In the genomic region with DNA sequence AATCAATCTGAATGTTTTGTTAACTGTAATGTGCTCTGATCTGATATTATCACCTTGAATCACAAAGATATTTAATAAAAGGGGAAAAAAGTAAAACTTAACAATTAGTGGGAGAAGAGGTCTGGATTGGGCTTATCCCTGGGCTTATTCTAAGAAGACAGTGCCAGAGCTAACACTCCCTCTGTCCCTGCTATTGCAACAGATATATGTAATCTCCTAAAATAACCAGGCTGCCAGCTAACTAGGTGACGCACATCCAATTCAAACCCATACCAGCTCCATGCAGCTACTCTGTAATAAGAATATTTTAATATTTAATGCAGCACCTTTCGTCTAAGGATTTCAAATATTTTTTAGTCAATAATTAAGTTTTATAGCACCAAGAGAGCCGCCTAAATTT, we compare ENCODE assay signal across 30 cellular contexts.
"Had no signal": no experiment of that assay in that cellular context is flagged by ENCODE, and none has a peak within 500 bp of the region (broad histone marks: within the 10 kb centered on the region; RNA-seq: fewer than 3 reads in every experiment).

No MANE protein-coding gene starts in this region.

- ATAC-seq: activated CD4-positive, CD25-positive, alpha-beta regulatory T cell treated with anti-CD3 and anti-CD28 coated beads, Interleukin-2, amount 50 U/mL, for 24 hours; gastroesophageal sphincter; left lung; naive thymus-derived CD4-positive, alpha-beta T cell; stimulated activated memory B cell treated with anti-CD40 and anti-IgM and Interleukin-4, amounts not matched to agents 10 μg/mL and 1 μg/mL and 100 μg/mL, for 72 hours; stimulated activated naive CD8-positive, alpha-beta T cell treated with anti-CD3 and anti-CD28 coated beads, Interleukin-15, amount 100 ng/mL, for 72 hours had no signal

- H3K4me2 ChIP-seq: SK-N-SH had no signal

- H3K36me3 ChIP-seq: brain microvascular endothelial cell, esophagus squamous epithelium, gastroesophageal sphincter, left lung, right lobe of liver, thyroid gland, upper lobe of left lung, WERI-Rb-1 had no signal

- H3K27me3 ChIP-seq: brain microvascular endothelial cell, esophagus squamous epithelium, gastroesophageal sphincter, left lung, right lobe of liver, thyroid gland, upper lobe of left lung had no signal

- H3K4me1 ChIP-seq: gastroesophageal sphincter, left lung, right lobe of liver, thyroid gland, upper lobe of left lung had no signal

- DNase-seq: activated CD4-positive, alpha-beta T cell treated with anti-CD3 and anti-CD28 coated beads for 48 hours; activated CD4-positive, alpha-beta T cell treated with anti-CD3 and anti-CD28 coated beads, Interleukin-2, amount 50 U/mL, for 48 hours; activated CD8-positive, alpha-beta memory T cell treated with anti-CD3 and anti-CD28 coated beads for 24 hours; activated effector memory CD4-positive, alpha-beta T cell treated with anti-CD3 and anti-CD28 coated beads, Interleukin-2, amount 50 U/mL, for 16 hours; activated naive CD4-positive, alpha-beta T cell treated with anti-CD3 and anti-CD28 coated beads, Interleukin-2, amount 50 U/mL, for 16 hours; amniotic stem cell; brain microvascular endothelial cell; central memory CD4-positive, alpha-beta T cell; esophagus squamous epithelium; hypothalamus; immature natural killer cell; left lung; midbrain; naive thymus-derived CD4-positive, alpha-beta T cell; nucleus accumbens; right lobe of liver; SK-N-SH; stimulated activated CD4-positive, alpha-beta T cell treated with anti-CD3 and anti-CD28 coated beads, Interleukin-4, amount 100 ng/mL, for 4 hours; stimulated activated CD8-positive, alpha-beta memory T cell treated with anti-CD3 and anti-CD28 coated beads, Interleukin-4, amount 100 ng/mL, for 48 hours; stimulated activated naive CD8-positive, alpha-beta T cell treated with anti-CD3 and anti-CD28 coated beads, Interleukin-15, amount 100 ng/mL, for 72 hours; substantia nigra; SW 1271; T-helper 9 cell; thyroid gland; upper lobe of left lung; WERI-Rb-1 had no signal

- H3K4me3 ChIP-seq: esophagus squamous epithelium, gastroesophageal sphincter, left lung, right lobe of liver, skin epidermis, thyroid gland, upper lobe of left lung had no signal

- H3K27ac ChIP-seq: brain microvascular endothelial cell, gastroesophageal sphincter, left lung, right lobe of liver, thyroid gland, upper lobe of left lung, WERI-Rb-1 had no signal

- H3K9me3 ChIP-seq: esophagus squamous epithelium, gastroesophageal sphincter, left lung, right lobe of liver, SK-N-SH, thyroid gland, upper lobe of left lung had no signal

- H3K9ac ChIP-seq: SK-N-SH had no signal
